In the genomic region with DNA sequence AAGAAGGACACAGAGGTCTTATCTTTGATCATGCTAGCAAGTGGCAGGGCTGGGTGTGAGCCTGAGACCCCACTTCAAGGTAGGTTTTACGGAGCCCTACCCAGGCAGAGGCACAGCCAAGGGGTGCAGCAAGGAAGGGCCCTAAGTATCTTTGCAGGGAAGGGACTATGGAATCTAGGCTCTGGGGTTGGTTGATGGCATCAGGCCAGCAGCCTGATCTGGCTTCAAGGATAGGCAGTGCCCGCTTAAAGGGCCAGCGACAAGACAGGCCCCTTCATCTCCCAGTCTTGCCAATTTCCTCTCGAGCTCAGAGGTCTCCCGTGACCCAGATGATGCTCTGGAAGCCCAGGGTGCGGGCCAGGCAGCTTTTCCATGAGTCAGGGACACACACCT, we compare ENCODE assay signal across 24 cellular contexts. TPM values are rescaled to one million over a fixed set of nuclear protein-coding genes. Genes with fewer than 3 reads are reported as not detected.
DNase-seq lines count a peak whose midpoint lies in the region; ATAC-seq, FAIRE-seq and TF ChIP-seq lines count a peak whose summit lies in the region.
"Had no signal": no experiment of that assay in that cellular context is flagged by ENCODE, and none has a peak within 500 bp of the region (broad histone marks: within the 10 kb centered on the region; RNA-seq: fewer than 3 reads in every experiment).

No MANE protein-coding gene starts in this region.

- CTCF ChIA-PET in GM10248 (lab: Yijun Ruan, JAX): no interaction called here

- POLR2A ChIA-PET in GM10248 (lab: Yijun Ruan, JAX): no interaction called here

- TF ChIP-seq CTCF in BE2C (IDR thresholded peaks at IDR 0.05; ENCODE audit: low read depth, low read length) (no peak), heart right ventricle (IDR thresholded peaks at IDR 0.05) (no peak), pancreas (IDR thresholded peaks at IDR 0.05) (no peak), GM10248 (IDR thresholded peaks at IDR 0.05; ENCODE audit: control extremely low read depth, extremely low read depth, low read depth, missing control alignments) (no peak), thyroid gland (IDR thresholded peaks at IDR 0.05) (no peak)

- TF ChIP-seq POLR2A in thyroid gland (IDR thresholded peaks at IDR 0.05): no peak

- H3K27me3 ChIP-seq in BE2C (peaks cover 4% of the 10 kb centered on the region), heart right ventricle (peaks cover 0 to 15% (median 3%) of the 10 kb centered on the region in 7 donors), pancreas (no peaks in the 10 kb centered on the region), thyroid gland (no peaks in the 10 kb centered on the region)

- DNase-seq in BE2C: peak; percentile 48
- DNase-seq in RPMI7951 (ENCODE audit: low read depth): peak; percentile 14
- DNase-seq in heart right ventricle: peak in 1 of 2 donors; percentile 48
- peak in 2 of 6 donors; percentile 68 to 74 for DNase-seq in pancreas
- no peak for DNase-seq in GM10248 (ENCODE audit: extremely low spot score)
- no peak for DNase-seq in thyroid gland
- DNase-seq: CD4-positive, alpha-beta T cell; COR-L47; DMS 273 treated with DMSO at 0.1 percent for 48 hours; DMS79 treated with DMSO at 0.1 percent for 48 hours; GM23248; KBM-7; MM.1S; NCI-H1048; NCI-H1417 treated with DMSO at 0.1 percent for 48 hours; NCI-H187; NCI-H2107; NCI-H446 treated with DMSO at 0.1 percent for 48 hours; NCI-H69; SJCRH30 had no signal

- H3K36me3 ChIP-seq in BE2C: no peaks in the 10 kb centered on the region
- H3K36me3 ChIP-seq in heart right ventricle: no peaks in the 10 kb centered on the region
- no peaks in the 10 kb centered on the region for H3K36me3 ChIP-seq in pancreas
- H3K36me3 ChIP-seq in thyroid gland: no peaks in the 10 kb centered on the region
- H3K36me3 ChIP-seq: HAP-1, SJCRH30 had no signal

- peak in 5 of 8 donors; percentile 12 to 48 (median 36) for ATAC-seq in heart right ventricle
- ATAC-seq in pancreas: peak in 3 of 4 donors; percentile 14 to 49 (median 43)
- ATAC-seq in GM19023 (IDR thresholded peaks at IDR 0.05; ENCODE audit: unreplicated experiment): no peak

- H3K27ac ChIP-seq in heart right ventricle (peak overlapping the region in 3 of 10 donors; percentile 60 to 70 (median 67)), pancreas (no peak overlapping the region), thyroid gland (no peak overlapping the region)
- H3K27ac ChIP-seq: GM23248, HL-60, SJCRH30 had no signal

- WGBS in heart right ventricle, 2 donors: 43 to 46% methylated on average over 6 of the region's 6 CpGs
- WGBS in pancreas, 2 donors: 35 to 45% methylated on average over 6 of the region's 6 CpGs
- WGBS in thyroid gland, 2 donors: 74 to 78% methylated on average over 5 to 6 of the region's 6 CpGs

- no peaks in the 10 kb centered on the region for H3K9me3 ChIP-seq in BE2C
- no peaks in the 10 kb centered on the region for H3K9me3 ChIP-seq in heart right ventricle
- H3K9me3 ChIP-seq in pancreas: no peaks in the 10 kb centered on the region
- no peaks in the 10 kb centered on the region for H3K9me3 ChIP-seq in thyroid gland
- H3K9me3 ChIP-seq: HAP-1, SJCRH30 had no signal

- H3K4me1 ChIP-seq in BE2C (no peaks in the 10 kb centered on the region), heart right ventricle (peaks cover 4 to 34% (median 11%) of the 10 kb centered on the region in 9 donors), pancreas (peaks cover 0 to 4% (median 3%) of the 10 kb centered on the region in 3 donors), thyroid gland (peaks cover 2 to 9% of the 10 kb centered on the region in 2 donors)

- no peak overlapping the region for H3K4me3 ChIP-seq in BE2C (ENCODE audit: low read depth, low read length)
- H3K4me3 ChIP-seq in heart right ventricle: no peak overlapping the region
- H3K4me3 ChIP-seq in pancreas: no peak overlapping the region
- no peak overlapping the region for H3K4me3 ChIP-seq in thyroid gland (replicated peaks in 1 of 3)
- H3K4me3 ChIP-seq: GM23248, HAP-1, SJCRH30 had no signal

- intact Hi-C loops in heart right ventricle (cut with DNase I) (no loop called here), pancreas (cut with DNase I) (no loop called here), thyroid gland (cut with DNase I) (no loop called here)

- no peak for FAIRE-seq in pancreas (lab: Jason Lieb, UNC)
- FAIRE-seq: GM12892 had no signal

RNA-seq across cellular contexts. Expression of gene ABLIM2, which starts 5.8 kb away (rescaled TPM):
- polyA plus RNA-seq in BE2C (2012; ENCODE audit: insufficient read depth, insufficient read length, low read depth): 10.1 TPM
- total RNA-seq in RPMI7951 (2014; rRNA removed; shearing (Covaris generic)): under 0.01 and 0.29 TPM in 2 replicates
- total RNA-seq in heart right ventricle (10 to 100 TPM; 11.6 to 27.8 (median 17.7) TPM), pancreas (1 to 10 TPM; 4.3 to 8.6 (median 6.0) TPM), thyroid gland (10 to 100 TPM in 2 of 4 donors, 1 to 10 TPM in 2; 9.2 to 24.0 (median 12.3) TPM)
- polyA plus RNA-seq in heart right ventricle (1 to 10 TPM; 7.2 to 9.1 TPM), pancreas (10 to 100 TPM in 1 of 2 donors, 1 to 10 TPM in 1; 6.1 to 13.1 TPM)
- total RNA-seq: GM23248 had no signal
- polyA plus RNA-seq: GM23248 had no signal

RNA-seq across cellular contexts. Expression of gene SH3TC1, which starts 46.2 kb away (rescaled TPM):
- 43.1 TPM for polyA plus RNA-seq in BE2C (2012; ENCODE audit: insufficient read depth, insufficient read length, low read depth)
- total RNA-seq in RPMI7951 (2014; rRNA removed; shearing (Covaris generic)): 6.6 and 8.9 TPM in 2 replicates
- 10 to 100 TPM in 7 of 10 donors, 1 to 10 TPM in 3; 7.4 to 22.8 (median 12.7) TPM for total RNA-seq in heart right ventricle
- 1 to 10 TPM; 7.9 to 8.0 TPM for polyA plus RNA-seq in heart right ventricle
- 10 to 100 TPM; 12.5 to 28.0 (median 18.1) TPM for total RNA-seq in pancreas
- polyA plus RNA-seq in pancreas: 10 to 100 TPM; 23.4 to 23.6 TPM
- total RNA-seq in thyroid gland: 10 to 100 TPM; 13.5 to 29.5 (median 16.4) TPM

Comparison
In these comparisons a context has a peak if more than half of its experiments do, and no peak if none do; other contexts are left out.
1. DNase-seq: peak in BE2C (single experiment) and RPMI7951 (single experiment); none in GM10248 (single experiment) and thyroid gland (0 of 2).